18 cellular contexts compared by ENCODE assay signal in the genomic region with DNA sequence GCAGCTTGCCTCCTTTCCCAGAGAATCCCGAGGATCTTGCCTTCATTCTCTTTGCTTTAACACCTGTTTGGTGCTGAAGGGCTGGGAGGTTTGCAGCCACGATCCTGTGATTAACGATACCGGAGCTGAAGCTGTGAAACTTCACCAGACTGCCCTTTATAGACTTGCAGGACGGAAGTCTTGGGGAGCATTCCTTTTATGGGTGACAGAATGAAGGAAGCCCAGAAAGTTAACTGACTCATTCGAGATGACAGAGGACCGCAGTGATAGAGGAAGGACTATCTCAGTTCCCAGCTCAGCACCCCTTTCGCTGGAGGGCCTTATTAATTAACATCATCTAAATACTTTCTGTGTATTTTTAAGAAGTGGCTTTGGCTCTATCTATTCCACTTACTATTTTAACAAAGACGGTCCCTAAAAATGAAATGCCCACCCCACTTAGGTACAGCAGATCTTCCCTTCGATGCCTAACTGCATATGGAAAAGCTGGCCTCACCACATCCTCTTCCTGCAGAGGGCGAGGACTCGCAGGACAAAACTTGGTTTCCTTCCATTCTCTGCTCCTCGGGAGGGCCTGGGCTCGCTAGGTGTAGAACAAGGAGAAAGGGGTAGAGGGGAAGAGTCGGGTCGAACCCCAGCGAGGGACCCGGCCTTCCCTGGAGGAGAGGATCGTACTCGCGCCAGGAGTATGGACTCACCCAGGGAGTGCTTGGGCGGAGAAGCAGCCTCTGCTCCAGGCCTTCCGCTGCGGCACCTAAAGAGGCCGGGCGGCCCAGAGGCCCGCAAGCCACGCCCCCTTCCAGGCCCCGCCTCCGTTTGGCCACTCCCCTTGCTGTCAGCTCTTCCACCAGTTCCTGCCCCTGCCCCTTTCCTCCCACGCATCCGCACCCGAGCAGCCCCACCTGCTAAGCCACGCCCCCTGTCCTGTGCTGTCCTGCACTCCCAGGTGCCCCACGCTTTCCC. TPM values are rescaled to one million over a fixed set of nuclear protein-coding genes. Genes with fewer than 3 reads are reported as not detected.
A peak's percentile ranks its signal among the peaks of the same experiment; 100 is the strongest.
DNase-seq lines count a peak whose midpoint lies in the region; ATAC-seq and TF ChIP-seq lines count a peak whose summit lies in the region.
"Had no signal": no experiment of that assay in that cellular context is flagged by ENCODE, and none has a peak within 500 bp of the region (broad histone marks: within the 10 kb centered on the region; RNA-seq: fewer than 3 reads in every experiment).

No MANE protein-coding gene starts in this region.

- no peaks in the 10 kb centered on the region for H3K36me3 ChIP-seq in BE2C
- no peaks in the 10 kb centered on the region for H3K36me3 ChIP-seq in ES-I3 (ENCODE audit: insufficient read depth, low read length)
- H3K36me3 ChIP-seq: lower lobe of right lung, neutrophil had no signal

- H3K4me3 Mint-ChIP-seq in activated naive CD8-positive, alpha-beta T cell treated with anti-CD3 and anti-CD28 coated beads, Interleukin-2, amount 50 U/mL, for 24 hours: no peak overlapping the region
- H3K4me3 Mint-ChIP-seq in nephron progenitor cell: no peak overlapping the region
- H3K4me3 Mint-ChIP-seq: activated T-helper 17 cell treated with anti-CD3 and anti-CD28 coated beads, Interleukin-2, amount 50 U/mL, for 72 hours; CD4-positive, CD25-positive, alpha-beta regulatory T cell had no signal

- H3K4me3 ChIP-seq in BE2C (ENCODE audit: low read depth, low read length): no peak overlapping the region
- H3K4me3 ChIP-seq: lower lobe of right lung had no signal

- H3K27ac Mint-ChIP-seq in activated naive CD8-positive, alpha-beta T cell treated with anti-CD3 and anti-CD28 coated beads, Interleukin-2, amount 50 U/mL, for 24 hours: no peak overlapping the region
- H3K27ac Mint-ChIP-seq in nephron progenitor cell: no peak overlapping the region
- H3K27ac Mint-ChIP-seq: activated naive CD4-positive, alpha-beta T cell treated with anti-CD3 and anti-CD28 coated beads, Interleukin-2, amount 50 U/mL, for 72 hours; activated T-helper 17 cell treated with anti-CD3 and anti-CD28 coated beads, Interleukin-2, amount 50 U/mL, for 72 hours; CD4-positive, CD25-positive, alpha-beta regulatory T cell had no signal

- no peaks in the 10 kb centered on the region for H3K4me1 Mint-ChIP-seq in activated naive CD8-positive, alpha-beta T cell treated with anti-CD3 and anti-CD28 coated beads, Interleukin-2, amount 50 U/mL, for 24 hours
- peaks cover 7% of the 10 kb centered on the region for H3K4me1 Mint-ChIP-seq in nephron progenitor cell
- H3K4me1 Mint-ChIP-seq: activated T-helper 17 cell treated with anti-CD3 and anti-CD28 coated beads, Interleukin-2, amount 50 U/mL, for 72 hours; CD4-positive, CD25-positive, alpha-beta regulatory T cell had no signal

- ATAC-seq in activated naive CD8-positive, alpha-beta T cell treated with anti-CD3 and anti-CD28 coated beads, Interleukin-2, amount 50 U/mL, for 24 hours: no peak
- no peak for ATAC-seq in HG03469 (IDR thresholded peaks at IDR 0.05; ENCODE audit: unreplicated experiment)
- ATAC-seq: activated naive CD4-positive, alpha-beta T cell treated with anti-CD3 and anti-CD28 coated beads, Interleukin-2, amount 50 U/mL, for 72 hours; activated T-helper 17 cell treated with anti-CD3 and anti-CD28 coated beads, Interleukin-2, amount 50 U/mL, for 72 hours; foreskin keratinocyte had no signal

- DNase-seq in BE2C (peak; percentile 15), nephron progenitor cell (peak; percentile 25), activated T-cell treated with anti-CD3 and anti-CD28 coated beads for 4 hours (no peak), Ammon's horn (ENCODE audit: low spot score) (no peak)
- DNase-seq in activated naive CD8-positive, alpha-beta T cell treated with anti-CD3 and anti-CD28 coated beads, Interleukin-2, amount 50 U/mL, for 24 hours: peak; percentile 12
- DNase-seq: CD4-positive, CD25-positive, alpha-beta regulatory T cell; DMS 273 treated with DMSO at 0.1 percent for 48 hours; foreskin keratinocyte; GDM1; KG1; lower lobe of right lung; NCI-H1694 treated with DMSO at 0.1 percent for 48 hours; NCI-H748 treated with DMSO at 0.1 percent for 48 hours had no signal

- TF ChIP-seq CTCF in BE2C (IDR thresholded peaks at IDR 0.05; ENCODE audit: low read depth, low read length) (no peak), nephron progenitor cell (IDR thresholded peaks at IDR 0.05) (no peak)

- H3K27me3 ChIP-seq in BE2C: no peaks in the 10 kb centered on the region
- H3K27me3 ChIP-seq: foreskin keratinocyte had no signal

- no peaks in the 10 kb centered on the region for H3K9me3 Mint-ChIP-seq in activated naive CD8-positive, alpha-beta T cell treated with anti-CD3 and anti-CD28 coated beads, Interleukin-2, amount 50 U/mL, for 24 hours
- H3K9me3 Mint-ChIP-seq in nephron progenitor cell: peaks cover 4% of the 10 kb centered on the region
- H3K9me3 Mint-ChIP-seq: activated naive CD4-positive, alpha-beta T cell treated with anti-CD3 and anti-CD28 coated beads, Interleukin-2, amount 50 U/mL, for 72 hours; activated T-helper 17 cell treated with anti-CD3 and anti-CD28 coated beads, Interleukin-2, amount 50 U/mL, for 72 hours; CD4-positive, CD25-positive, alpha-beta regulatory T cell had no signal

- no peaks in the 10 kb centered on the region for H3K4me1 ChIP-seq in BE2C
- H3K4me1 ChIP-seq in ES-I3 (ENCODE audit: insufficient read depth, low read length): no peaks in the 10 kb centered on the region
- H3K4me1 ChIP-seq: foreskin keratinocyte, lower lobe of right lung had no signal

- H3K36me3 Mint-ChIP-seq in activated naive CD8-positive, alpha-beta T cell treated with anti-CD3 and anti-CD28 coated beads, Interleukin-2, amount 50 U/mL, for 24 hours (ENCODE audit: low read depth): no peaks in the 10 kb centered on the region
- H3K36me3 Mint-ChIP-seq in nephron progenitor cell (ENCODE audit: low read depth): no peaks in the 10 kb centered on the region
- H3K36me3 Mint-ChIP-seq: activated naive CD4-positive, alpha-beta T cell treated with anti-CD3 and anti-CD28 coated beads, Interleukin-2, amount 50 U/mL, for 72 hours; CD4-positive, CD25-positive, alpha-beta regulatory T cell had no signal

- H3K27me3 Mint-ChIP-seq in activated naive CD8-positive, alpha-beta T cell treated with anti-CD3 and anti-CD28 coated beads, Interleukin-2, amount 50 U/mL, for 24 hours: peaks cover 2% of the 10 kb centered on the region
- H3K27me3 Mint-ChIP-seq in nephron progenitor cell (ENCODE audit: low read depth, poor library complexity): peaks cover 6% of the 10 kb centered on the region

- H3K9me3 ChIP-seq in BE2C (no peaks in the 10 kb centered on the region), ES-I3 (ENCODE audit: control insufficient read depth, insufficient read depth, low read length) (no peaks in the 10 kb centered on the region)
- H3K9me3 ChIP-seq: lower lobe of right lung, neutrophil had no signal

- peak overlapping the region; percentile 26; the same call in 1 of the 2 replicates for H3K9ac ChIP-seq in ES-I3 (ENCODE audit: low read depth, low read length)

RNA-seq across cellular contexts. Expression of gene USP47, which starts 30.7 kb away (rescaled TPM):
- polyA plus RNA-seq in BE2C (2012; ENCODE audit: insufficient read depth, insufficient read length, low read depth): 27.2 TPM

Comparison
In these comparisons a context has a peak if more than half of its experiments do, and no peak if none do; other contexts are left out.
1. DNase-seq: peak in BE2C (single experiment), activated naive CD8-positive, alpha-beta T cell treated with anti-CD3 and anti-CD28 coated beads, Interleukin-2, amount 50 U/mL, for 24 hours (single experiment) and nephron progenitor cell (single experiment); none in activated T-cell treated with anti-CD3 and anti-CD28 coated beads for 4 hours (single experiment) and Ammon's horn (single experiment).